11 cellular contexts compared by ENCODE assay signal in the genomic region with DNA sequence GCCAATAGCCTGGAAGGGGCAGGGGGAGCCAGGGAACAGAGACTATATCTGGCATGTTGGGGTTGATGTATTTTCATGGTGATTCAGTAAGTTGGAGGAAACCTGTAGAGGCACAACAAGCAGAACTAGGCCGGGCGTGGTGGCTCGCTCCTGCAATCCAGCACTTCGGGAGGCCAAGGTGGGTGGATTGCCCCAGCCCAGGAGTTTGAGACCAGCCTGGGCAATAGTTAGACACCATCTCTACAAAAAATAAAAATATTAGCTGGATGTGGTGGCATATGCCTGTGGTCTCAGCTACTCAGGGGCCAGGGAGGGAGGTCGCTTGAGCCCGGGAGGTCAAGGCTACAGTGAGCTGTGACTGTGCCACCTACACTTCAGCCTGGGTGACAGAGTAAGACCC. TPM values are rescaled to one million over a fixed set of nuclear protein-coding genes. Genes with fewer than 3 reads are reported as not detected.
"Had no signal": no experiment of that assay in that cellular context is flagged by ENCODE, and none has a peak within 500 bp of the region (broad histone marks: within the 10 kb centered on the region; RNA-seq: fewer than 3 reads in every experiment).

No MANE protein-coding gene starts in this region.

- ATAC-seq: GM23338, HCT116 had no signal

- H3K27ac ChIP-seq: GM23248 had no signal

- H3K9me3 ChIP-seq: HAP-1 had no signal

- H3K9me3 Mint-ChIP-seq: GM23338, H9, HFFc6 had no signal

- H3K4me2 ChIP-seq: GM23338 had no signal

- DNase-seq: GM23248, GOT3, H7, H9, HCEC 1CT, HFFc6 had no signal

- H3K4me1 ChIP-seq: HAP-1 had no signal

- H3K4me3 Mint-ChIP-seq: GM23338, H9, HFFc6 had no signal

- H3K9ac ChIP-seq: GM23248 had no signal

- H3K27ac Mint-ChIP-seq: GM23338, H9, HFFc6 had no signal

- H3K4me1 Mint-ChIP-seq: GM23338 had no signal

- H3K4me3 ChIP-seq: GM23248, GM23338, HAP-1 had no signal

- FAIRE-seq: H1, H54 had no signal

- H2AFZ ChIP-seq: GM23248, GM23338 had no signal

RNA-seq across cellular contexts. Expression of a gene that starts 46.0 kb away (rescaled TPM):
- total RNA-seq: GM23248, H1, H7, H9 had no signal
- polyA plus RNA-seq: GM23338 had no signal
